Comparison of ENCODE assay signal across 1 cellular context in the genomic region with DNA sequence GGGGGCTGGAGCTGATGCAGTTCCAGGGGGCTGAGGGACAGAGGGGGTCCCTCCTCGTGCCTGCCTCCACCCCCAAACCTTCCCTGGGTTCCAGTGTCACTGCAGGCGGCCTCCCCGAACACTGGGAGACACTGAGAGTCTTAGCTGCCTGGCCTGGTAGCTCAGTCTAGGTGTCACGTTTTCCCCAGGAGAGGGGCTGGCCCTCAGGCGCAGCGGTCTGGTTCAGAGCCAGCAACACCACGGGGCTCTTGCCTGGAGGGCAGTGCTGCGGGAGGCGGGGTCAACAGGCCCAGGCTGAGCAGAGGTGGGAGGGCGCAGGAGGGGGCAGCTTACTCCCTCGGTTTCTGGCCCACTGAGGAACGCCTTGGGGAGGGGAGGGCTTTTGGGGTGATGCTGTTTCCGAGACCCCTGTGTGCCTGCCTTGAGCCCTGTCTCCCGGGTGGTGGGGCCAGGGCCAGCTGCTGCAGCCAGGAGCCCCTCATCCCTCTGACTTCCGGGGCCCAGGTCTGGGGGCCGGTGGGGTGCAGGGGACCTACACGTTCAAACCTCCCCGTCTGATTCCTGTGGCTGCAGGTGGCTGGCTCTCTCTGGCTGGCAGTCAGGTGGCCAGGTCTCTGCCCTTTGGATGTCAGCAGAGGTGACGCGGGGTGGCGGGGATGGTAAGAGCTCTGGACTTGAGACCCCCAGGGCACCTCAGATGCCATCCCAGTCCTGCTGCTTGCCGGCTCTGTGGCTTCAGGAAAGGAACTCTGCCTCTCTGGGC.
TF ChIP-seq lines count a peak whose summit lies in the region.

No MANE protein-coding gene starts in this region.

TF ChIP-seq in HEK293, 187 proteins besides CTCF, POLR2A, EP300 and RAD21 (continued from another document and continues in another):
- no peak for TF ChIP-seq ZNF785 (tag by site-specific recombination; IDR thresholded peaks at IDR 0.05)
- no peak for TF ChIP-seq ZNF24 (tag by site-specific recombination; IDR thresholded peaks at IDR 0.05)
- no peak for TF ChIP-seq ZNF571 (tag by site-specific recombination; IDR thresholded peaks at IDR 0.05)
- TF ChIP-seq, protein P1, sequence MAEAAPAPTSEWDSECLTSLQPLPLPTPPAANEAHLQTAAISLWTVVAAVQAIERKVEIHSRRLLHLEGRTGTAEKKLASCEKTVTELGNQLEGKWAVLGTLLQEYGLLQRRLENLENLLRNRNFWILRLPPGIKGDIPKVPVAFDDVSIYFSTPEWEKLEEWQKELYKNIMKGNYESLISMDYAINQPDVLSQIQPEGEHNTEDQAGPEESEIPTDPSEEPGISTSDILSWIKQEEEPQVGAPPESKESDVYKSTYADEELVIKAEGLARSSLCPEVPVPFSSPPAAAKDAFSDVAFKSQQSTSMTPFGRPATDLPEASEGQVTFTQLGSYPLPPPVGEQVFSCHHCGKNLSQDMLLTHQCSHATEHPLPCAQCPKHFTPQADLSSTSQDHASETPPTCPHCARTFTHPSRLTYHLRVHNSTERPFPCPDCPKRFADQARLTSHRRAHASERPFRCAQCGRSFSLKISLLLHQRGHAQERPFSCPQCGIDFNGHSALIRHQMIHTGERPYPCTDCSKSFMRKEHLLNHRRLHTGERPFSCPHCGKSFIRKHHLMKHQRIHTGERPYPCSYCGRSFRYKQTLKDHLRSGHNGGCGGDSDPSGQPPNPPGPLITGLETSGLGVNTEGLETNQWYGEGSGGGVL (tag by site-specific recombination; IDR thresholded peaks at IDR 0.05): peak; percentile 61
- TF ChIP-seq WT1 (tag by site-specific recombination; IDR thresholded peaks at IDR 0.05): no peak
- no peak for TF ChIP-seq ZNF311 (tag by site-specific recombination; IDR thresholded peaks at IDR 0.05; ENCODE audit: borderline replicate concordance)
- no peak for TF ChIP-seq HOXD13 (CRISPR knock-in tag; IDR thresholded peaks at IDR 0.05; ENCODE audit: borderline replicate concordance)
- TF ChIP-seq ZNF626 (tag by site-specific recombination; IDR thresholded peaks at IDR 0.05): no peak
- TF ChIP-seq RBAK (tag by site-specific recombination; IDR thresholded peaks at IDR 0.05): no peak
- 0 out of 2 replicates have a peak, but pooled peaks have one; percentile 29 for TF ChIP-seq ZEB2 (tag by site-specific recombination; IDR thresholded peaks at IDR 0.05)
- TF ChIP-seq ZNF114 (tag by site-specific recombination; IDR thresholded peaks at IDR 0.05): no peak
- no peak for TF ChIP-seq TRIM28 (IDR thresholded peaks at IDR 0.05; ENCODE audit: borderline replicate concordance, low read length)
- TF ChIP-seq ZXDB (tag by site-specific recombination; IDR thresholded peaks at IDR 0.05): no peak
- peak; percentile 100 for TF ChIP-seq ZIC2 (tag by site-specific recombination; IDR thresholded peaks at IDR 0.05)
- TF ChIP-seq, protein P2, sequence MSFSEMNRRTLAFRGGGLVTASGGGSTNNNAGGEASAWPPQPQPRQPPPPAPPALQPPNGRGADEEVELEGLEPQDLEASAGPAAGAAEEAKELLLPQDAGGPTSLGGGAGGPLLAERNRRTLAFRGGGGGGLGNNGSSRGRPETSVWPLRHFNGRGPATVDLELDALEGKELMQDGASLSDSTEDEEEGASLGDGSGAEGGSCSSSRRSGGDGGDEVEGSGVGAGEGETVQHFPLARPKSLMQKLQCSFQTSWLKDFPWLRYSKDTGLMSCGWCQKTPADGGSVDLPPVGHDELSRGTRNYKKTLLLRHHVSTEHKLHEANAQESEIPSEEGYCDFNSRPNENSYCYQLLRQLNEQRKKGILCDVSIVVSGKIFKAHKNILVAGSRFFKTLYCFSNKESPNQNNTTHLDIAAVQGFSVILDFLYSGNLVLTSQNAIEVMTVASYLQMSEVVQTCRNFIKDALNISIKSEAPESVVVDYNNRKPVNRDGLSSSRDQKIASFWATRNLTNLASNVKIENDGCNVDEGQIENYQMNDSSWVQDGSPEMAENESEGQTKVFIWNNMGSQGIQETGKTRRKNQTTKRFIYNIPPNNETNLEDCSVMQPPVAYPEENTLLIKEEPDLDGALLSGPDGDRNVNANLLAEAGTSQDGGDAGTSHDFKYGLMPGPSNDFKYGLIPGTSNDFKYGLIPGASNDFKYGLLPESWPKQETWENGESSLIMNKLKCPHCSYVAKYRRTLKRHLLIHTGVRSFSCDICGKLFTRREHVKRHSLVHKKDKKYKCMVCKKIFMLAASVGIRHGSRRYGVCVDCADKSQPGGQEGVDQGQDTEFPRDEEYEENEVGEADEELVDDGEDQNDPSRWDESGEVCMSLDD (tag by site-specific recombination; IDR thresholded peaks at IDR 0.05): no peak
- peak; percentile 16; the same call in 1 of the 2 replicates for TF ChIP-seq SP7 (tag by site-specific recombination; IDR thresholded peaks at IDR 0.05)
- TF ChIP-seq, protein P3, sequence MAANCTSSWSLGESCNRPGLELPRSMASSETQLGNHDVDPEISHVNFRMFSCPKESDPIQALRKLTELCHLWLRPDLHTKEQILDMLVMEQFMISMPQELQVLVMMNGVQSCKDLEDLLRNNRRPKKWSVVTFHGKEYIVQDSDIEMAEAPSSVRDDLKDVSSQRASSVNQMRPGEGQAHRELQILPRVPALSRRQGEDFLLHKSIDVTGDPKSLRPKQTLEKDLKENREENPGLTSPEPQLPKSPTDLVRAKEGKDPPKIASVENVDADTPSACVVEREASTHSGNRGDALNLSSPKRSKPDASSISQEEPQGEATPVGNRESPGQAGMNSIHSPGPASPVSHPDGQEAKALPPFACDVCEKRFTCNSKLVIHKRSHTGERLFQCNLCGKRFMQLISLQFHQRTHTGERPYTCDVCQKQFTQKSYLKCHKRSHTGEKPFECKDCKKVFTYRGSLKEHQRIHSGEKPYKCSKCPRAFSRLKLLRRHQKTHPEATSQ (tag by site-specific recombination; IDR thresholded peaks at IDR 0.05): no peak
- TF ChIP-seq PRDM1 (tag by site-specific recombination; IDR thresholded peaks at IDR 0.05): no peak
- TF ChIP-seq, protein P4, sequence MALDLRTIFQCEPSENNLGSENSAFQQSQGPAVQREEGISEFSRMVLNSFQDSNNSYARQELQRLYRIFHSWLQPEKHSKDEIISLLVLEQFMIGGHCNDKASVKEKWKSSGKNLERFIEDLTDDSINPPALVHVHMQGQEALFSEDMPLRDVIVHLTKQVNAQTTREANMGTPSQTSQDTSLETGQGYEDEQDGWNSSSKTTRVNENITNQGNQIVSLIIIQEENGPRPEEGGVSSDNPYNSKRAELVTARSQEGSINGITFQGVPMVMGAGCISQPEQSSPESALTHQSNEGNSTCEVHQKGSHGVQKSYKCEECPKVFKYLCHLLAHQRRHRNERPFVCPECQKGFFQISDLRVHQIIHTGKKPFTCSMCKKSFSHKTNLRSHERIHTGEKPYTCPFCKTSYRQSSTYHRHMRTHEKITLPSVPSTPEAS (tag by site-specific recombination; IDR thresholded peaks at IDR 0.05): no peak
- TF ChIP-seq ZNF214 (tag by site-specific recombination; IDR thresholded peaks at IDR 0.05; ENCODE audit: borderline replicate concordance): no peak
- TF ChIP-seq MZF1 (tag by site-specific recombination; IDR thresholded peaks at IDR 0.05; ENCODE audit: borderline replicate concordance): no peak
- no peak for TF ChIP-seq ZNF544 (tag by site-specific recombination; IDR thresholded peaks at IDR 0.05)
- TF ChIP-seq ZBTB8A (tag by site-specific recombination; IDR thresholded peaks at IDR 0.05): peak; percentile 74
- no peak for TF ChIP-seq SP3 (tag by site-specific recombination; IDR thresholded peaks at IDR 0.05)
- TF ChIP-seq ZNF302 (tag by site-specific recombination; IDR thresholded peaks at IDR 0.05; ENCODE audit: low read depth): no peak
- TF ChIP-seq KLF10 (tag by site-specific recombination; IDR thresholded peaks at IDR 0.05): no peak
- no peak for TF ChIP-seq ZNF169 (tag by site-specific recombination; IDR thresholded peaks at IDR 0.05)
- TF ChIP-seq REPIN1 (tag by site-specific recombination; IDR thresholded peaks at IDR 0.05; ENCODE audit: low read depth): no peak
- TF ChIP-seq ZNF707 (tag by site-specific recombination; IDR thresholded peaks at IDR 0.05): no peak
- TF ChIP-seq ZNF140 (tag by site-specific recombination; IDR thresholded peaks at IDR 0.05): no peak
- no peak for TF ChIP-seq OVOL3 (tag by site-specific recombination; IDR thresholded peaks at IDR 0.05)
- peak; percentile 46 for TF ChIP-seq ZNF341 (tag by site-specific recombination; IDR thresholded peaks at IDR 0.05; ENCODE audit: low read depth)
- no peak for TF ChIP-seq ZNF501 (tag by site-specific recombination; IDR thresholded peaks at IDR 0.05)
- TF ChIP-seq, protein P5, sequence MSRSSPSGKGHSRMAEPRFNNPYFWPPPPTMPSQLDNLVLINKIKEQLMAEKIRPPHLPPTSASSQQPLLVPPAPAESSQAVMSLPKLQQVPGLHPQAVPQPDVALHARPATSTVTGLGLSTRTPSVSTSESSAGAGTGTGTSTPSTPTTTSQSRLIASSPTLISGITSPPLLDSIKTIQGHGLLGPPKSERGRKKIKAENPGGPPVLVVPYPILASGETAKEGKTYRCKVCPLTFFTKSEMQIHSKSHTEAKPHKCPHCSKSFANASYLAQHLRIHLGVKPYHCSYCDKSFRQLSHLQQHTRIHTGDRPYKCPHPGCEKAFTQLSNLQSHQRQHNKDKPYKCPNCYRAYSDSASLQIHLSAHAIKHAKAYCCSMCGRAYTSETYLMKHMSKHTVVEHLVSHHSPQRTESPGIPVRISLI (tag by site-specific recombination; IDR thresholded peaks at IDR 0.05): no peak
- no peak for TF ChIP-seq ZNF146 (tag by site-specific recombination; IDR thresholded peaks at IDR 0.05)
- no peak for TF ChIP-seq ZNF157 (tag by site-specific recombination; IDR thresholded peaks at IDR 0.05)
- no peak for TF ChIP-seq ZNF555 (tag by site-specific recombination; conservative IDR thresholded peaks at IDR 0.05)
- TF ChIP-seq KLF7 (tag by site-specific recombination; IDR thresholded peaks at IDR 0.05; ENCODE audit: borderline replicate concordance): no peak
- no peak for TF ChIP-seq ZBTB21 (tag by site-specific recombination; IDR thresholded peaks at IDR 0.05)
- no peak for TF ChIP-seq ZBTB20 (tag by site-specific recombination; IDR thresholded peaks at IDR 0.05)
- TF ChIP-seq ZNF624 (tag by site-specific recombination; IDR thresholded peaks at IDR 0.05): no peak
- TF ChIP-seq ZNF843 (tag by site-specific recombination; IDR thresholded peaks at IDR 0.05): no peak
- TF ChIP-seq HOXC10 (CRISPR knock-in tag; IDR thresholded peaks at IDR 0.05): no peak
- TF ChIP-seq, protein P6, sequence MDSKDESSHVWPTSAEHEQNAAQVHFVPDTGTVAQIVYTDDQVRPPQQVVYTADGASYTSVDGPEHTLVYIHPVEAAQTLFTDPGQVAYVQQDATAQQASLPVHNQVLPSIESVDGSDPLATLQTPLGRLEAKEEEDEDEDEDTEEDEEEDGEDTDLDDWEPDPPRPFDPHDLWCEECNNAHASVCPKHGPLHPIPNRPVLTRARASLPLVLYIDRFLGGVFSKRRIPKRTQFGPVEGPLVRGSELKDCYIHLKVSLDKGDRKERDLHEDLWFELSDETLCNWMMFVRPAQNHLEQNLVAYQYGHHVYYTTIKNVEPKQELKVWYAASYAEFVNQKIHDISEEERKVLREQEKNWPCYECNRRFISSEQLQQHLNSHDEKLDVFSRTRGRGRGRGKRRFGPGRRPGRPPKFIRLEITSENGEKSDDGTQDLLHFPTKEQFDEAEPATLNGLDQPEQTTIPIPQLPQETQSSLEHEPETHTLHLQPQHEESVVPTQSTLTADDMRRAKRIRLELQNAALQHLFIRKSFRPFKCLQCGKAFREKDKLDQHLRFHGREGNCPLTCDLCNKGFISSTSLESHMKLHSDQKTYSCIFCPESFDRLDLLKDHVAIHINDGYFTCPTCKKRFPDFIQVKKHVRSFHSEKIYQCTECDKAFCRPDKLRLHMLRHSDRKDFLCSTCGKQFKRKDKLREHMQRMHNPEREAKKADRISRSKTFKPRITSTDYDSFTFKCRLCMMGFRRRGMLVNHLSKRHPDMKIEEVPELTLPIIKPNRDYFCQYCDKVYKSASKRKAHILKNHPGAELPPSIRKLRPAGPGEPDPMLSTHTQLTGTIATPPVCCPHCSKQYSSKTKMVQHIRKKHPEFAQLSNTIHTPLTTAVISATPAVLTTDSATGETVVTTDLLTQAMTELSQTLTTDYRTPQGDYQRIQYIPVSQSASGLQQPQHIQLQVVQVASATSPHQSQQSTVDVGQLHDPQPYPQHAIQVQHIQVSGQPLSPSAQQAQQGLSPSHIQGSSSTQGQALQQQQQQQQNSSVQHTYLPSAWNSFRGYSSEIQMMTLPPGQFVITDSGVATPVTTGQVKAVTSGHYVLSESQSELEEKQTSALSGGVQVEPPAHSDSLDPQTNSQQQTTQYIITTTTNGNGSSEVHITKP (tag by site-specific recombination; IDR thresholded peaks at IDR 0.05): no peak
- TF ChIP-seq, protein P7, sequence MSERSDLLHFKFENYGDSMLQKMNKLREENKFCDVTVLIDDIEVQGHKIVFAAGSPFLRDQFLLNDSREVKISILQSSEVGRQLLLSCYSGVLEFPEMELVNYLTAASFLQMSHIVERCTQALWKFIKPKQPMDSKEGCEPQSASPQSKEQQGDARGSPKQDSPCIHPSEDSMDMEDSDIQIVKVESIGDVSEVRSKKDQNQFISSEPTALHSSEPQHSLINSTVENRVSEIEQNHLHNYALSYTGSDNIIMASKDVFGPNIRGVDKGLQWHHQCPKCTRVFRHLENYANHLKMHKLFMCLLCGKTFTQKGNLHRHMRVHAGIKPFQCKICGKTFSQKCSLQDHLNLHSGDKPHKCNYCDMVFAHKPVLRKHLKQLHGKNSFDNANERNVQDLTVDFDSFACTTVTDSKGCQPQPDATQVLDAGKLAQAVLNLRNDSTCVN (tag by site-specific recombination; optimal IDR thresholded peaks at IDR 0.05): no peak
- no peak for TF ChIP-seq SETDB1 (IDR thresholded peaks at IDR 0.05; ENCODE audit: insufficient read length, low read length)
- no peak for TF ChIP-seq ZNF350 (tag by site-specific recombination; IDR thresholded peaks at IDR 0.05)
- no peak for TF ChIP-seq ZNF510 (tag by site-specific recombination; IDR thresholded peaks at IDR 0.05; ENCODE audit: insufficient replicate concordance)
- TF ChIP-seq ZNF837 (tag by site-specific recombination; IDR thresholded peaks at IDR 0.05): no peak
- no peak for TF ChIP-seq ZNF112 (tag by site-specific recombination; IDR thresholded peaks at IDR 0.05)
- TF ChIP-seq ZNF558 (tag by site-specific recombination; IDR thresholded peaks at IDR 0.05): no peak
- no peak for TF ChIP-seq ZNF2 (tag by site-specific recombination; IDR thresholded peaks at IDR 0.05)
- TF ChIP-seq IKZF3 (tag by site-specific recombination; IDR thresholded peaks at IDR 0.05): no peak; the same call in 1 of the 2 replicates
- TF ChIP-seq, protein P8, sequence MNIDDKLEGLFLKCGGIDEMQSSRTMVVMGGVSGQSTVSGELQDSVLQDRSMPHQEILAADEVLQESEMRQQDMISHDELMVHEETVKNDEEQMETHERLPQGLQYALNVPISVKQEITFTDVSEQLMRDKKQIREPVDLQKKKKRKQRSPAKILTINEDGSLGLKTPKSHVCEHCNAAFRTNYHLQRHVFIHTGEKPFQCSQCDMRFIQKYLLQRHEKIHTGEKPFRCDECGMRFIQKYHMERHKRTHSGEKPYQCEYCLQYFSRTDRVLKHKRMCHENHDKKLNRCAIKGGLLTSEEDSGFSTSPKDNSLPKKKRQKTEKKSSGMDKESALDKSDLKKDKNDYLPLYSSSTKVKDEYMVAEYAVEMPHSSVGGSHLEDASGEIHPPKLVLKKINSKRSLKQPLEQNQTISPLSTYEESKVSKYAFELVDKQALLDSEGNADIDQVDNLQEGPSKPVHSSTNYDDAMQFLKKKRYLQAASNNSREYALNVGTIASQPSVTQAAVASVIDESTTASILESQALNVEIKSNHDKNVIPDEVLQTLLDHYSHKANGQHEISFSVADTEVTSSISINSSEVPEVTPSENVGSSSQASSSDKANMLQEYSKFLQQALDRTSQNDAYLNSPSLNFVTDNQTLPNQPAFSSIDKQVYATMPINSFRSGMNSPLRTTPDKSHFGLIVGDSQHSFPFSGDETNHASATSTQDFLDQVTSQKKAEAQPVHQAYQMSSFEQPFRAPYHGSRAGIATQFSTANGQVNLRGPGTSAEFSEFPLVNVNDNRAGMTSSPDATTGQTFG (tag by site-specific recombination; IDR thresholded peaks at IDR 0.05; ENCODE audit: borderline replicate concordance): no peak
